In the genomic region with DNA sequence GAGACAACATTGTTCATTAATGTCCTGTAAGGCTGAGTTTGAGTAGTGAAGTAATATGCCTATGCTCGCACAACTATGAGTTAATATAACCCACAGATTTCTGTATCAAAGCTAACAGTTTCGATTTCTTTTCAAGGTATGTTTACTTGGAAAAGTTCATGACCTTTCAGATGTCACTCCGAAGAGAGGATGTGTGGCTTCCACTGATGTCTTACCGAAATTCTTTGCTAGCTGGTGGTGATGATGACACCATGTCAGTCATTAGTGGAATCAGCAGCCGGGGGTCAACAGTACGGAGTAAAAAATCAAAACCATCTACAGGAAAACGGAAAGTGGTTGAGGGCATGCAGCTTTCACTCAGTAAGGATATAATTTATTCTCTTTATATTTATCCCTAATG, we compare ENCODE assay signal across 21 cellular contexts.
DNase-seq lines count a peak whose midpoint lies in the region; ATAC-seq, FAIRE-seq and TF ChIP-seq lines count a peak whose summit lies in the region.
"Had no signal": no experiment of that assay in that cellular context is flagged by ENCODE, and none has a peak within 500 bp of the region (broad histone marks: within the 10 kb centered on the region; RNA-seq: fewer than 3 reads in every experiment).

No MANE protein-coding gene starts in this region.

- FAIRE-seq in HepG2 (lab: Jason Lieb, UNC) = no peak
- FAIRE-seq: GM18507, GM19239, kidney had no signal

- peak overlapping the region; percentile 10 for H3K4me3 Mint-ChIP-seq in activated CD8-positive, alpha-beta T cell treated with anti-CD3 and anti-CD28 coated beads, Interleukin-2, amount 10 ng/mL, durations not matched to agents 7 days and 5 days
- peak overlapping the region; percentile 8 for H3K4me3 Mint-ChIP-seq in stimulated activated naive CD8-positive, alpha-beta T cell treated with anti-CD3 and anti-CD28 coated beads, Interleukin-15, Interleukin-2, amounts not matched to agents 100 ng/mL and 50 ng/mL, for 24 hours
- H3K4me3 Mint-ChIP-seq: stimulated activated naive B cell treated with anti-CD40 and anti-IgM and Interleukin-4, amounts not matched to agents 10 μg/mL and 1 μg/mL and 100 μg/mL, for 72 hours had no signal

- H3K4me2 ChIP-seq in HepG2 (ENCODE audit: low read depth, low read length) = no peak overlapping the region

- WGBS in liver = 18% methylated on average over 7 of the region's 7 CpGs
- WGBS in HepG2 (ENCODE audit: low lambda C conversion rate) = 93% methylated on average over 7 of the region's 7 CpGs

- H3K4me3 ChIP-seq in liver (ENCODE audit: low read depth in 1 of 3, low read length in 3 of 3) (no peak overlapping the region), HepG2 (replicated peaks in 1 of 3; ENCODE audit: insufficient read depth in 1 of 3, low read depth in 2 of 3, low read length in 3 of 3) (no peak overlapping the region)
- H3K4me3 ChIP-seq in effector memory CD4-positive, alpha-beta T cell (ENCODE audit: insufficient read depth, low read depth, low read length, poor library complexity, severe bottlenecking) = no peak overlapping the region
- H3K4me3 ChIP-seq: heart left ventricle, Peyer's patch, vagina had no signal

- no peak for TF ChIP-seq POLR2A in HepG2 (IDR thresholded peaks at IDR 0.05; ENCODE audit: insufficient read depth in 1 of 2, low read depth in 2 of 2, low read length in 2 of 2)

- TF ChIP-seq EP300 in HepG2 (IDR thresholded peaks at IDR 0.05; ENCODE audit: low read depth in 2 of 2, low read length in 2 of 2) (no peak), HepG2 (CRISPR knock-in tag; IDR thresholded peaks at IDR 0.05; ENCODE audit: borderline replicate concordance) (no peak)

- H3K79me2 ChIP-seq in HepG2 (ENCODE audit: insufficient read depth, low read length) = no peaks in the 10 kb centered on the region

- H3K9me3 Mint-ChIP-seq in activated CD8-positive, alpha-beta T cell treated with anti-CD3 and anti-CD28 coated beads, Interleukin-2, amount 10 ng/mL, durations not matched to agents 7 days and 5 days (ENCODE audit: insufficient read depth) = no peaks in the 10 kb centered on the region
- no peaks in the 10 kb centered on the region for H3K9me3 Mint-ChIP-seq in stimulated activated naive CD8-positive, alpha-beta T cell treated with anti-CD3 and anti-CD28 coated beads, Interleukin-15, Interleukin-2, amounts not matched to agents 100 ng/mL and 50 ng/mL, for 24 hours
- H3K9me3 Mint-ChIP-seq: stimulated activated naive B cell treated with anti-CD40 and anti-IgM and Interleukin-4, amounts not matched to agents 10 μg/mL and 1 μg/mL and 100 μg/mL, for 72 hours had no signal

- TF ChIP-seq RAD21 in liver (IDR thresholded peaks at IDR 0.05) (no peak), HepG2 (CRISPR knock-in tag; IDR thresholded peaks at IDR 0.05) (no peak)

- H2AFZ ChIP-seq in HepG2 (ENCODE audit: low read length) = no peak overlapping the region

- intact Hi-C loops in HepG2 (cut with micrococcal nuclease; ENCODE audit: unreplicated experiment) (no loop called here), sciatic nerve (cut with DNase I) (no loop called here)

- H3K4me1 ChIP-seq in liver (ENCODE audit: control insufficient read depth in 4 of 4, insufficient read depth in 4 of 4, low read length in 3 of 4) (peaks cover 0 to 4% (median 2%) of the 10 kb centered on the region in 4 donors), HepG2 (ENCODE audit: insufficient read depth, low read length) (no peaks in the 10 kb centered on the region)
- H3K4me1 ChIP-seq in effector memory CD4-positive, alpha-beta T cell (ENCODE audit: control insufficient read depth, insufficient read depth, low read length, poor library complexity, severe bottlenecking) = no peaks in the 10 kb centered on the region
- H3K4me1 ChIP-seq: heart left ventricle, Peyer's patch, vagina had no signal

- no peak overlapping the region for H3K9ac ChIP-seq in liver (ENCODE audit: low read depth in 1 of 2, low read length in 2 of 2)
- no peak overlapping the region for H3K9ac ChIP-seq in HepG2 (ENCODE audit: insufficient read depth, low read depth, low read length)

- BruUV-seq in HepG2 (replicated peaks; lab: Mats Ljungman, UMichigan) = no TSS peak

- POLR2A ChIA-PET in HepG2 (lab: Yijun Ruan, JAX) = no interaction called here
- POLR2A ChIA-PET in activated CD8-positive, alpha-beta T cell treated with anti-CD3 and anti-CD28 coated beads, Interleukin-2, amount 10 ng/mL, durations not matched to agents 7 days and 5 days (lab: Charles Lee) = interaction anchor here (0.9 kb wide), 1 partner anchor 260 kb away, joined by 3 read pairs; a partner anchor contains a TSS

- peaks cover 53% of the 10 kb centered on the region for H3K36me3 Mint-ChIP-seq in activated CD8-positive, alpha-beta T cell treated with anti-CD3 and anti-CD28 coated beads, Interleukin-2, amount 10 ng/mL, durations not matched to agents 7 days and 5 days (ENCODE audit: low read depth)
- peaks cover 51% of the 10 kb centered on the region for H3K36me3 Mint-ChIP-seq in stimulated activated naive CD8-positive, alpha-beta T cell treated with anti-CD3 and anti-CD28 coated beads, Interleukin-15, Interleukin-2, amounts not matched to agents 100 ng/mL and 50 ng/mL, for 24 hours (ENCODE audit: low read depth)

- H3K27me3 ChIP-seq in liver (ENCODE audit: control insufficient read depth in 4 of 4, insufficient read depth in 4 of 4, low read length in 3 of 4) = no peaks in the 10 kb centered on the region
- H3K27me3 ChIP-seq in HepG2 (ENCODE audit: control insufficient read depth in 1 of 2, insufficient read depth in 2 of 2, low read length in 2 of 2) = no peaks in the 10 kb centered on the region
- H3K27me3 ChIP-seq in effector memory CD4-positive, alpha-beta T cell (replicated peaks; ENCODE audit: control insufficient read depth, insufficient read depth, low read length, poor library complexity, severe bottlenecking) = no peaks in the 10 kb centered on the region
- H3K27me3 ChIP-seq: heart left ventricle, Peyer's patch, vagina had no signal

- ATAC-seq in HepG2 = no peak
- peak; percentile 88 for ATAC-seq in activated CD8-positive, alpha-beta T cell treated with anti-CD3 and anti-CD28 coated beads, Interleukin-2, amount 10 ng/mL, durations not matched to agents 7 days and 5 days
- ATAC-seq in sciatic nerve = no peak
- ATAC-seq: esophagus mucosa; heart left ventricle; stimulated activated naive B cell treated with anti-CD40 and anti-IgM and Interleukin-4, amounts not matched to agents 10 μg/mL and 1 μg/mL and 100 μg/mL, for 72 hours had no signal

- no peaks in the 10 kb centered on the region for H3K27me3 Mint-ChIP-seq in activated CD8-positive, alpha-beta T cell treated with anti-CD3 and anti-CD28 coated beads, Interleukin-2, amount 10 ng/mL, durations not matched to agents 7 days and 5 days (ENCODE audit: low read depth)
- no peaks in the 10 kb centered on the region for H3K27me3 Mint-ChIP-seq in stimulated activated naive CD8-positive, alpha-beta T cell treated with anti-CD3 and anti-CD28 coated beads, Interleukin-15, Interleukin-2, amounts not matched to agents 100 ng/mL and 50 ng/mL, for 24 hours
- H3K27me3 Mint-ChIP-seq: stimulated activated naive B cell treated with anti-CD40 and anti-IgM and Interleukin-4, amounts not matched to agents 10 μg/mL and 1 μg/mL and 100 μg/mL, for 72 hours had no signal

- no peak for DNase-seq in HepG2 (ENCODE audit: low spot score)
- peak; percentile 51 for DNase-seq in activated CD8-positive, alpha-beta T cell treated with anti-CD3 and anti-CD28 coated beads, Interleukin-2, amount 10 ng/mL, durations not matched to agents 7 days and 5 days
- peak in 2 of 3 donors; percentile 6 to 11 for DNase-seq in effector memory CD4-positive, alpha-beta T cell
- no peak for DNase-seq in GM13977 (ENCODE audit: low spot score)
- no peak for DNase-seq in sciatic nerve (ENCODE audit: low spot score)
- DNase-seq in DMS79 (lab: John Stamatoyannopoulos, UW) = no peak
- DNase-seq: ACHN; Calu3; cortex of kidney; heart left ventricle; kidney; NCI-H187; NCI-H526 treated with DMSO at 0.1 percent for 48 hours; Peyer's patch; stimulated activated naive B cell treated with anti-CD40 and anti-IgM and Interleukin-4, amounts not matched to agents 10 μg/mL and 1 μg/mL and 100 μg/mL, for 72 hours had no signal

- in situ Hi-C loops in HepG2 (cut with HindIII; ENCODE audit: extremely low pct_ligation_motif_present, low pct_unique_long_range_greater_than_20kb) = no loop called here
- in situ Hi-C loops in GM13977 (cut with MboI; ENCODE audit: low pct_unique_long_range_greater_than_20kb, low sequenced_read_pairs, unreplicated experiment) = no loop called here

- TF ChIP-seq CTCF in liver (IDR thresholded peaks at IDR 0.05; ENCODE audit: low read depth, low read length, missing input control) (no peak), HepG2 (CRISPR knock-in tag; IDR thresholded peaks at IDR 0.05) (no peak), GM13977 (IDR thresholded peaks at IDR 0.05; ENCODE audit: extremely low read depth, insufficient read depth, missing control alignments) (no peak)

- no peaks in the 10 kb centered on the region for H3K9me3 ChIP-seq in liver (ENCODE audit: control insufficient read depth in 4 of 4, low read length in 3 of 4)
- no peaks in the 10 kb centered on the region for H3K9me3 ChIP-seq in HepG2 (ENCODE audit: low read length)
- H3K9me3 ChIP-seq in effector memory CD4-positive, alpha-beta T cell (ENCODE audit: control insufficient read depth, low read length) = no peaks in the 10 kb centered on the region
- H3K9me3 ChIP-seq: heart left ventricle, Peyer's patch, vagina had no signal

- no peaks in the 10 kb centered on the region for H4K20me1 ChIP-seq in HepG2 (ENCODE audit: insufficient read depth, low read length)

- no peak overlapping the region for H3K27ac ChIP-seq in liver (ENCODE audit: low read depth in 1 of 2, low read length in 2 of 2)
- no peak overlapping the region for H3K27ac ChIP-seq in HepG2 (ENCODE audit: extremely low read length, insufficient read depth, low read length)
- peak overlapping the region; percentile 32 for H3K27ac ChIP-seq in effector memory CD4-positive, alpha-beta T cell (ENCODE audit: insufficient read depth, low read length, poor library complexity, severe bottlenecking)
- H3K27ac ChIP-seq: heart left ventricle, Peyer's patch, vagina had no signal

- CTCF ChIA-PET in HepG2 (lab: Yijun Ruan, JAX; ENCODE audit: low intra/inter-chr PET ratio, low total read pairs) = no interaction called here
- CTCF ChIA-PET in activated CD8-positive, alpha-beta T cell treated with anti-CD3 and anti-CD28 coated beads, Interleukin-2, amount 10 ng/mL, durations not matched to agents 7 days and 5 days (lab: Charles Lee) = no interaction called here

- peak overlapping the region; percentile 41 for H3K27ac Mint-ChIP-seq in activated CD8-positive, alpha-beta T cell treated with anti-CD3 and anti-CD28 coated beads, Interleukin-2, amount 10 ng/mL, durations not matched to agents 7 days and 5 days
- peak overlapping the region; percentile 11 for H3K27ac Mint-ChIP-seq in stimulated activated naive CD8-positive, alpha-beta T cell treated with anti-CD3 and anti-CD28 coated beads, Interleukin-15, Interleukin-2, amounts not matched to agents 100 ng/mL and 50 ng/mL, for 24 hours
- H3K27ac Mint-ChIP-seq: stimulated activated naive B cell treated with anti-CD40 and anti-IgM and Interleukin-4, amounts not matched to agents 10 μg/mL and 1 μg/mL and 100 μg/mL, for 72 hours had no signal

- H3K36me3 ChIP-seq in liver (ENCODE audit: control insufficient read depth in 4 of 4, insufficient read depth in 3 of 4, low read depth in 1 of 4, low read length in 3 of 4) (peaks cover 2 to 12% (median 9%) of the 10 kb centered on the region in 4 donors), HepG2 (replicated peaks in 1 of 2; ENCODE audit: control insufficient read depth in 1 of 2, insufficient read depth in 2 of 2, low read length in 2 of 2) (peaks cover 0 to 36% of the 10 kb centered on the region in 2 experiments; a peak in 4 of 5 replicates)
- H3K36me3 ChIP-seq in effector memory CD4-positive, alpha-beta T cell (ENCODE audit: control insufficient read depth, insufficient read depth, low read length) = peaks cover 24% of the 10 kb centered on the region

- peaks cover 25% of the 10 kb centered on the region for H3K4me1 Mint-ChIP-seq in activated CD8-positive, alpha-beta T cell treated with anti-CD3 and anti-CD28 coated beads, Interleukin-2, amount 10 ng/mL, durations not matched to agents 7 days and 5 days (ENCODE audit: low read depth)
- peaks cover 23% of the 10 kb centered on the region for H3K4me1 Mint-ChIP-seq in stimulated activated naive CD8-positive, alpha-beta T cell treated with anti-CD3 and anti-CD28 coated beads, Interleukin-15, Interleukin-2, amounts not matched to agents 100 ng/mL and 50 ng/mL, for 24 hours (ENCODE audit: low read depth)
- H3K4me1 Mint-ChIP-seq: stimulated activated naive B cell treated with anti-CD40 and anti-IgM and Interleukin-4, amounts not matched to agents 10 μg/mL and 1 μg/mL and 100 μg/mL, for 72 hours had no signal

Comparison
In these comparisons a context has a peak if more than half of its experiments do, and no peak if none do; other contexts are left out.
1. DNase-seq: peak in activated CD8-positive, alpha-beta T cell treated with anti-CD3 and anti-CD28 coated beads, Interleukin-2, amount 10 ng/mL, durations not matched to agents 7 days and 5 days (single experiment) and effector memory CD4-positive, alpha-beta T cell (2 of 3); none in HepG2 (single experiment), GM13977 (single experiment), sciatic nerve (single experiment) and DMS79 (single experiment).